Comparison of ENCODE assay signal across 8 cellular contexts in the genomic region with DNA sequence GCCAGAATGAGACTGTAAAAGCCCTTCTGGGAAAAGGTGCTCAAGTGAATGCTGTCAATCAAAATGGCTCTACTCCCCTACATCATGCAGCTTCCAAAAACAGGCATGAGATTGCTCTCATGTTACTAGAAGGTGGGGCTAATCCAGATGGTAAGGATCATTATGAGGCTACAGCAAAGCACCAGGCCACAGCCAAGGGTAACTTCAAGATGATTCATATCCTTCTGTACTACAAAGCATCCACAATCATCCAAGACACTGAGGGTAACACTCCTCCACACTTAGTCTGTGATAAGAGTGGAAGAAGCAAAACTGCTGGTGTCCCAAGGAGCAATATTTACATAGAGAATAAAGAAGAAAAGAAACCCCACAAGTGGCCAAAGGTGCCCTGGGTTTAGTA. TPM values are rescaled to one million over a fixed set of nuclear protein-coding genes. Genes with fewer than 3 reads are reported as not detected.
DNase-seq lines count a peak whose midpoint lies in the region; TF ChIP-seq lines count a peak whose summit lies in the region.

No MANE protein-coding gene starts in this region.

- in situ Hi-C loops in G401 (cut with HindIII; ENCODE audit: low sequenced_read_pairs), result no loop called here

- H3K79me1 ChIP-seq in mesendoderm (ENCODE audit: low read length), result peaks cover 6% of the 10 kb centered on the region

- no peak overlapping the region for H3K9ac ChIP-seq in mesendoderm (ENCODE audit: low read length)

- no peak overlapping the region for H2BK15ac ChIP-seq in mesendoderm (replicated peaks; ENCODE audit: low read depth)

- H3K9me3 ChIP-seq in SJSA1 (replicated peaks), result no peaks in the 10 kb centered on the region

- no peak overlapping the region for H2BK5ac ChIP-seq in mesendoderm (ENCODE audit: low read length)

- DNase-seq in stimulated activated CD4-positive, alpha-beta T cell treated with anti-CD3 and anti-CD28 coated beads, Interleukin-4, amount 100 ng/mL, for 24 hours, result peak; percentile 24
- no peak for DNase-seq in stimulated activated CD4-positive, alpha-beta T cell treated with anti-CD3 and anti-CD28 coated beads, Interleukin-4, amount 100 ng/mL, for 1 hour
- peak in 1 of 2 experiments; percentile 38 for DNase-seq in SJSA1 (ENCODE audit: low read depth in 1 of 2, low spot score in 2 of 2)
- DNase-seq in fibroblast of the aortic adventitia (ENCODE audit: low read depth), result peak; percentile 80
- no peak for DNase-seq in mesendoderm
- no peak for DNase-seq in G401 (ENCODE audit: low spot score)
- DNase-seq in GDM1 (lab: John Stamatoyannopoulos, UW), result no peak
- DNase-seq in amygdala (lab: John Stamatoyannopoulos, UW), result no peak

- H3K23ac ChIP-seq in mesendoderm (ENCODE audit: low read length), result no peak overlapping the region

- peaks cover 90% of the 10 kb centered on the region for H3K79me2 ChIP-seq in mesendoderm (ENCODE audit: control insufficient read depth, insufficient read depth, low read length)

- TF ChIP-seq CTCF in fibroblast of the aortic adventitia (IDR thresholded peaks at IDR 0.05; ENCODE audit: insufficient read depth, low read length), result no peak

- no peak overlapping the region for H3K4ac ChIP-seq in mesendoderm (ENCODE audit: low read depth, low read length)

- H4K5ac ChIP-seq in mesendoderm (ENCODE audit: low read length), result no peak overlapping the region

- H3K4me3 ChIP-seq in SJSA1, result no peak overlapping the region
- no peak overlapping the region for H3K4me3 ChIP-seq in fibroblast of the aortic adventitia (ENCODE audit: low read depth, low read length)
- no peak overlapping the region for H3K4me3 ChIP-seq in mesendoderm (ENCODE audit: low read length)

- H3K18ac ChIP-seq in mesendoderm (ENCODE audit: low read length), result no peak overlapping the region

- no peak overlapping the region for H4K8ac ChIP-seq in mesendoderm (ENCODE audit: low read depth, low read length)

- H2BK120ac ChIP-seq in mesendoderm (ENCODE audit: low read depth, low read length), result no peak overlapping the region

- H3K36me3 ChIP-seq in SJSA1, result peaks cover 43% of the 10 kb centered on the region
- peaks cover 2% of the 10 kb centered on the region for H3K36me3 ChIP-seq in mesendoderm (ENCODE audit: control insufficient read depth, insufficient read depth, low read length)

- H3K4me1 ChIP-seq in SJSA1 (replicated peaks) (peaks cover 14% of the 10 kb centered on the region), mesendoderm (ENCODE audit: control insufficient read depth, low read depth, low read length) (peaks cover 3% of the 10 kb centered on the region)

- no peak overlapping the region for H2AK5ac ChIP-seq in mesendoderm (ENCODE audit: low read length)

- H3K27me3 ChIP-seq in SJSA1 (replicated peaks) (no peaks in the 10 kb centered on the region), mesendoderm (ENCODE audit: insufficient read depth, low read length, poor library complexity) (no peaks in the 10 kb centered on the region)

- H3K27ac ChIP-seq in SJSA1, result 0 out of 2 replicates have a peak overlapping the region, but pooled peaks have one; percentile 18
- H3K27ac ChIP-seq in mesendoderm (ENCODE audit: low read depth, low read length), result no peak overlapping the region

- no peak overlapping the region for H3K4me2 ChIP-seq in mesendoderm (ENCODE audit: low read length)

- H3K56ac ChIP-seq in mesendoderm (ENCODE audit: low read length), result no peak overlapping the region

RNA-seq across cellular contexts. Expression of a gene that starts 17.3 kb away (rescaled TPM):
- total RNA-seq in SJSA1 (2014; rRNA removed; shearing (Covaris generic)), result 18.2 and 20.4 TPM in 2 replicates
- total RNA-seq in fibroblast of the aortic adventitia (ENCODE audit: low replicate concordance), result 31.2 and 35.4 TPM in 2 replicates
- polyA plus RNA-seq in mesendoderm (2013, experiment 1 of 2), result 118 TPM
- polyA plus RNA-seq in mesendoderm (2013, experiment 2 of 2), result 114 TPM
- 11.9 and 16.5 TPM in 2 replicates for total RNA-seq in G401 (2014; rRNA removed; shearing (Covaris generic))

RNA-seq across cellular contexts. Expression of a gene that starts 44.4 kb away (rescaled TPM):
- 122 and 138 TPM in 2 replicates for total RNA-seq in SJSA1 (2014; rRNA removed; shearing (Covaris generic))
- total RNA-seq in fibroblast of the aortic adventitia (ENCODE audit: low replicate concordance), result 52.3 and 70.8 TPM in 2 replicates
- 77.5 TPM for polyA plus RNA-seq in mesendoderm (2013, experiment 1 of 2)
- 81.0 TPM for polyA plus RNA-seq in mesendoderm (2013, experiment 2 of 2)
- total RNA-seq in G401 (2014; rRNA removed; shearing (Covaris generic)), result 148 and 156 TPM in 2 replicates

RNA-seq across cellular contexts. Expression of a gene that starts 44.6 kb away (rescaled TPM):
- 6.2 and 7.2 TPM in 2 replicates for total RNA-seq in SJSA1 (2014; rRNA removed; shearing (Covaris generic))
- 3.8 and 7.9 TPM in 2 replicates for total RNA-seq in fibroblast of the aortic adventitia (ENCODE audit: low replicate concordance)
- polyA plus RNA-seq in mesendoderm (2013, experiment 1 of 2), result 4.0 TPM
- polyA plus RNA-seq in mesendoderm (2013, experiment 2 of 2), result 4.3 TPM
- 14.0 and 15.0 TPM in 2 replicates for total RNA-seq in G401 (2014; rRNA removed; shearing (Covaris generic))

Comparison
In these comparisons a context has a peak if more than half of its experiments do, and no peak if none do; other contexts are left out.
1. DNase-seq: peak in stimulated activated CD4-positive, alpha-beta T cell treated with anti-CD3 and anti-CD28 coated beads, Interleukin-4, amount 100 ng/mL, for 24 hours (single experiment) and fibroblast of the aortic adventitia (single experiment); none in stimulated activated CD4-positive, alpha-beta T cell treated with anti-CD3 and anti-CD28 coated beads, Interleukin-4, amount 100 ng/mL, for 1 hour (single experiment), mesendoderm (single experiment), G401 (single experiment), GDM1 (single experiment) and amygdala (0 of 56).